8 cellular contexts compared by ENCODE assay signal in genomic region chr16:69397821-69398521, GRCh38. TPM values are rescaled to one million over a fixed set of nuclear protein-coding genes. Genes with fewer than 3 reads are reported as not detected.
DNase-seq lines count a peak whose midpoint lies in the region; ATAC-seq, FAIRE-seq and TF ChIP-seq lines count a peak whose summit lies in the region.

No MANE protein-coding gene starts in this region.

- POLR2A ChIA-PET in naive thymus-derived CD8-positive, alpha-beta T cell (lab: Charles Lee) = interaction anchor here (0.7 kb wide), 1 partner anchor 230 kb away, joined by 6 read pairs; no protein-coding TSS in a partner anchor

- H3K4me2 ChIP-seq in BLaER1 treated with 17β-estradiol and CSF1 and Interleukin-3, amounts not matched to agents 10 nM and 100 nM = peak overlapping the region; percentile 12 to 89 (median 78); a peak in 21 of 22 replicates

- H3K27me3 Mint-ChIP-seq in progenitor cell of endocrine pancreas = no peaks in the 10 kb centered on the region
- peaks cover 0 to 3% (median 0%) of the 10 kb centered on the region in 5 donors for H3K27me3 Mint-ChIP-seq in naive thymus-derived CD8-positive, alpha-beta T cell

- H3K4me1 ChIP-seq in BLaER1 treated with 17β-estradiol and CSF1 and Interleukin-3, amounts not matched to agents 10 nM and 100 nM = peaks cover 33 to 72% (median 61%) of the 10 kb centered on the region in 10 experiments

- DNase-seq in HCEC 1CT = peak; percentile 84
- peak; percentile 70 for DNase-seq in glomerular visceral epithelial cell (ENCODE audit: extremely low spot score)
- no peak for DNase-seq in progenitor cell of endocrine pancreas (ENCODE audit: low spot score, unreplicated experiment)
- DNase-seq in naive thymus-derived CD8-positive, alpha-beta T cell = no peak
- no peak for DNase-seq in NCI-H774 (lab: John Stamatoyannopoulos, UW)

- FAIRE-seq in TTC549 (lab: Jason Lieb, UNC) = peak; percentile 65

- peak overlapping the region in 9 of 11 experiments; percentile 51 to 83 (median 78); a peak in 17 of 22 replicates for H3K9ac ChIP-seq in BLaER1 treated with 17β-estradiol and CSF1 and Interleukin-3, amounts not matched to agents 10 nM and 100 nM

- no peaks in the 10 kb centered on the region for H3K36me3 ChIP-seq in BLaER1 treated with 17β-estradiol and CSF1 and Interleukin-3, amounts not matched to agents 10 nM and 100 nM

- H3K4me3 Mint-ChIP-seq in progenitor cell of endocrine pancreas (ENCODE audit: low read depth) = peak overlapping the region; percentile 23
- no peak overlapping the region for H3K4me3 Mint-ChIP-seq in naive thymus-derived CD8-positive, alpha-beta T cell

- H3K36me3 Mint-ChIP-seq in progenitor cell of endocrine pancreas (ENCODE audit: insufficient read depth) = no peaks in the 10 kb centered on the region
- no peaks in the 10 kb centered on the region for H3K36me3 Mint-ChIP-seq in naive thymus-derived CD8-positive, alpha-beta T cell

- peak; percentile 63 for TF ChIP-seq CTCF in progenitor cell of endocrine pancreas (IDR thresholded peaks at IDR 0.05; ENCODE audit: unreplicated experiment)

- ATAC-seq in naive thymus-derived CD8-positive, alpha-beta T cell = no peak
- no peak for ATAC-seq in GM19455 (IDR thresholded peaks at IDR 0.05; ENCODE audit: unreplicated experiment)

- H3K9me3 ChIP-seq in BLaER1 treated with 17β-estradiol and CSF1 and Interleukin-3, amounts not matched to agents 10 nM and 100 nM (replicated peaks in 1 of 11) = no peaks in the 10 kb centered on the region

- no peaks in the 10 kb centered on the region for H4K20me1 ChIP-seq in BLaER1 treated with 17β-estradiol and CSF1 and Interleukin-3, amounts not matched to agents 10 nM and 100 nM

- peak overlapping the region in 1 of 10 experiments; percentile 2; a peak in 2 of 20 replicates for H3K4me3 ChIP-seq in BLaER1 treated with 17β-estradiol and CSF1 and Interleukin-3, amounts not matched to agents 10 nM and 100 nM

- no peaks in the 10 kb centered on the region for H3K9me3 Mint-ChIP-seq in progenitor cell of endocrine pancreas (ENCODE audit: low read depth)
- no peaks in the 10 kb centered on the region for H3K9me3 Mint-ChIP-seq in naive thymus-derived CD8-positive, alpha-beta T cell

- no peaks in the 10 kb centered on the region for H3K27me3 ChIP-seq in BLaER1 treated with 17β-estradiol and CSF1 and Interleukin-3, amounts not matched to agents 10 nM and 100 nM

- peak overlapping the region in 10 of 11 experiments; percentile 55 to 96 (median 90); a peak in 19 of 22 replicates for H3K27ac ChIP-seq in BLaER1 treated with 17β-estradiol and CSF1 and Interleukin-3, amounts not matched to agents 10 nM and 100 nM

- H3K27ac Mint-ChIP-seq in progenitor cell of endocrine pancreas = peak overlapping the region; percentile 93
- H3K27ac Mint-ChIP-seq in naive thymus-derived CD8-positive, alpha-beta T cell = peak overlapping the region in 1 of 10 donors; percentile 49

- H3K4me1 Mint-ChIP-seq in progenitor cell of endocrine pancreas (ENCODE audit: low read depth) = peaks cover 20% of the 10 kb centered on the region
- H3K4me1 Mint-ChIP-seq in naive thymus-derived CD8-positive, alpha-beta T cell = peaks cover 3 to 13% (median 6%) of the 10 kb centered on the region in 4 donors

RNA-seq across cellular contexts. Expression of gene TERF2, which starts 12.2 kb away (rescaled TPM):
- 41.4 and 46.6 TPM in 2 replicates for total RNA-seq in progenitor cell of endocrine pancreas
- total RNA-seq in naive thymus-derived CD8-positive, alpha-beta T cell = 10 to 100 TPM; 51.1 to 59.8 TPM
- polyA plus RNA-seq in naive thymus-derived CD8-positive, alpha-beta T cell = 10 to 100 TPM; 22.0 to 30.9 (median 29.7) TPM

RNA-seq across cellular contexts. Expression of gene CYB5B, which starts 26.4 kb away (rescaled TPM):
- total RNA-seq in progenitor cell of endocrine pancreas = 104 and 108 TPM in 2 replicates
- total RNA-seq in naive thymus-derived CD8-positive, alpha-beta T cell = 10 to 100 TPM; 45.6 to 47.3 TPM
- polyA plus RNA-seq in naive thymus-derived CD8-positive, alpha-beta T cell = 10 to 100 TPM; 83.3 to 96.4 (median 90.4) TPM

RNA-seq across cellular contexts. Expression of gene TMED6, which starts 46.4 kb away (rescaled TPM):
- total RNA-seq in progenitor cell of endocrine pancreas = 2.6 and 3.6 TPM in 2 replicates
- 1 to 10 TPM; 4.5 to 5.2 TPM for total RNA-seq in naive thymus-derived CD8-positive, alpha-beta T cell
- polyA plus RNA-seq in naive thymus-derived CD8-positive, alpha-beta T cell = under 1 TPM in 1 of 3 donors, not detected in 2; 0.43 TPM

RNA-seq across cellular contexts. Expression of gene NIP7, which starts 58.4 kb away (rescaled TPM):
- 22.9 and 23.8 TPM in 2 replicates for total RNA-seq in progenitor cell of endocrine pancreas
- total RNA-seq in naive thymus-derived CD8-positive, alpha-beta T cell = 10 to 100 TPM; 33.0 to 34.4 TPM
- polyA plus RNA-seq in naive thymus-derived CD8-positive, alpha-beta T cell = 10 to 100 TPM; 17.6 to 24.8 (median 18.5) TPM

RNA-seq across cellular contexts. Expression of gene COG8, which starts 58.6 kb away (rescaled TPM):
- total RNA-seq in progenitor cell of endocrine pancreas = 55.2 and 58.6 TPM in 2 replicates
- 10 to 100 TPM; 62.0 to 65.5 TPM for total RNA-seq in naive thymus-derived CD8-positive, alpha-beta T cell
- 10 to 100 TPM; 33.6 to 42.0 (median 39.6) TPM for polyA plus RNA-seq in naive thymus-derived CD8-positive, alpha-beta T cell

Comparison
In these comparisons a context has a peak if more than half of its experiments do, and no peak if none do; other contexts are left out.
1. DNase-seq: peak in HCEC 1CT (single experiment) and glomerular visceral epithelial cell (single experiment); none in progenitor cell of endocrine pancreas (single experiment), naive thymus-derived CD8-positive, alpha-beta T cell (0 of 10) and NCI-H774 (single experiment).